ENCODE assay signal across 8 cellular contexts in the genomic region with DNA sequence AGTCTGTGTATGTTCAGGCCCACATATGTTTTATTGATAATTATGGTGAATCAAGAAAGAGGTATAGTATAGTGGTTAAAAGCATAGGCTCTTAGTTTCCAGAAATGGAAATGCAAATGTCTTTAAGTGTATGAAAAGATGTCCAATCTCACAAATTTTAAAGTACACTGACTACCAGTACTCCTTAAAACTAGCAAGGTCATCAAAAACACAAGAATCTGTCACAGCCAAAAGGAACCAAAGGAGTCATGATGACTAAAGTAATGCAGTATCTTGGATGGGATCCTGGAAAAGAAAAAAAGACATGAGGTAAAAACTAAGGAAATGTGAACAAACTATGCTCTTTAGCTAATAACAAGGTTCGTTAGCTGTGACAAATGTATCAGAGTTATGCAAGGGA. TPM values are rescaled to one million over a fixed set of nuclear protein-coding genes. Genes with fewer than 3 reads are reported as not detected.
DNase-seq lines count a peak whose midpoint lies in the region; ATAC-seq, FAIRE-seq and TF ChIP-seq lines count a peak whose summit lies in the region.

No MANE protein-coding gene starts in this region.

- POLR2A ChIA-PET in PC-3 (lab: Charles Lee; ENCODE audit: unreplicated experiment): interaction anchor here (0.6 kb wide), 1 partner anchor 27 kb away, joined by 3 read pairs; no protein-coding TSS in a partner anchor

- in situ Hi-C loops in brain microvascular endothelial cell (cut with HindIII; ENCODE audit: low pct_ligation_motif_present, low sequenced_read_pairs): no loop called here

- intact Hi-C loops in PC-3 (cut with micrococcal nuclease): loop anchor here (5.0 to 10.0 kb wide), 2 partner anchors 86 to 973 kb away; a partner anchor contains a TSS
- intact Hi-C loops in pancreas (cut with DNase I): no loop called here

- WGBS in pancreas, 2 donors: 56 to 96% methylated on average over 1 of the region's 1 CpG

- no TSS peak for BruUV-seq in PC-3 (replicated peaks; lab: Mats Ljungman, UMichigan)

- H3K79me2 ChIP-seq in PC-3 (ENCODE audit: low read length): peaks cover 23% of the 10 kb centered on the region

- CTCF ChIA-PET in PC-3 (lab: Charles Lee): interaction anchor here (0.6 kb wide), 1 partner anchor 17 kb away, joined by 3 read pairs; no protein-coding TSS in a partner anchor

- no peaks in the 10 kb centered on the region for H4K20me1 ChIP-seq in PC-3 (ENCODE audit: low read length)

- no peaks in the 10 kb centered on the region for H3K9me2 ChIP-seq in PC-3 (replicated peaks; ENCODE audit: low read length)

- FAIRE-seq in pancreas (lab: Jason Lieb, UNC): peak; percentile 13

- no peak overlapping the region for H3K9ac ChIP-seq in PC-3 (ENCODE audit: low read length)
- H3K9ac ChIP-seq in endocrine pancreas (ENCODE audit: control insufficient read depth, insufficient read depth, low read length): no peak overlapping the region

- H3K9me3 ChIP-seq in PC-3 (ENCODE audit: low read length) (no peaks in the 10 kb centered on the region), endocrine pancreas (ENCODE audit: control insufficient read depth, low read length) (no peaks in the 10 kb centered on the region), pancreas (no peaks in the 10 kb centered on the region)

- peaks cover 22% of the 10 kb centered on the region for H3K36me3 ChIP-seq in PC-3 (ENCODE audit: low read depth, low read length)
- H3K36me3 ChIP-seq in endocrine pancreas (ENCODE audit: control insufficient read depth, insufficient read depth, low read length): no peaks in the 10 kb centered on the region
- peaks cover 0 to 9% (median 0%) of the 10 kb centered on the region in 3 donors for H3K36me3 ChIP-seq in pancreas
- peaks cover 2% of the 10 kb centered on the region for H3K36me3 ChIP-seq in brain microvascular endothelial cell (replicated peaks)

- peaks cover 13% of the 10 kb centered on the region for H3K4me1 ChIP-seq in PC-3 (ENCODE audit: insufficient read depth, low read length)
- peaks cover 11% of the 10 kb centered on the region for H3K4me1 ChIP-seq in endocrine pancreas (ENCODE audit: control insufficient read depth, insufficient read depth, low read length)
- peaks cover 0 to 5% (median 0%) of the 10 kb centered on the region in 3 donors for H3K4me1 ChIP-seq in pancreas

- no peaks in the 10 kb centered on the region for H3F3A ChIP-seq in PC-3 (ENCODE audit: low read length, unreplicated experiment)

- H3K4me3 ChIP-seq in GM12864 (ENCODE audit: low read depth, low read length) (peak overlapping the region; percentile 66), PC-3 (ENCODE audit: low read length) (peak overlapping the region; percentile 92), endocrine pancreas (ENCODE audit: control insufficient read depth, insufficient read depth, low read length) (peak overlapping the region; percentile 72), pancreas (peak overlapping the region in 2 of 4 donors; percentile 42 to 57), brain microvascular endothelial cell (ENCODE audit: low read depth, low read length) (no peak overlapping the region)

- TF ChIP-seq CTCF in GM12864 (IDR thresholded peaks at IDR 0.05; ENCODE audit: low read depth, low read length, missing control alignments) (no peak), PC-3 (conservative IDR thresholded peaks at IDR 0.05; ENCODE audit: low read depth, low read length) (no peak), pancreas (IDR thresholded peaks at IDR 0.05) (no peak), brain microvascular endothelial cell (IDR thresholded peaks at IDR 0.05; ENCODE audit: low read depth, low read length, missing control alignments) (no peak)

- no peak for ATAC-seq in PC-3
- no peak for ATAC-seq in pancreas

- peak overlapping the region; percentile 90 for H3K4me2 ChIP-seq in PC-3 (ENCODE audit: low read length)

- H3K27ac ChIP-seq in PC-3 (ENCODE audit: low read length) (no peak overlapping the region), pancreas (peak overlapping the region in 1 of 4 donors; percentile 70), brain microvascular endothelial cell (no peak overlapping the region)

- H3K27me3 ChIP-seq in PC-3 (ENCODE audit: low read length) (no peaks in the 10 kb centered on the region), endocrine pancreas (ENCODE audit: control insufficient read depth, insufficient read depth, low read length) (no peaks in the 10 kb centered on the region), pancreas (peaks cover 0 to 6% (median 4%) of the 10 kb centered on the region in 4 donors), brain microvascular endothelial cell (replicated peaks) (no peaks in the 10 kb centered on the region)

- peak overlapping the region; percentile 93 for H2AFZ ChIP-seq in PC-3 (ENCODE audit: low read length)

- DNase-seq in GM12864 (ENCODE audit: low read depth) (no peak), PC-3 (peak; percentile 3), pancreas (no peak), SW 1271 (lab: John Stamatoyannopoulos, UW) (no peak), brain microvascular endothelial cell (no peak), NCI-H82 (lab: John Stamatoyannopoulos, UW) (no peak), GM19238 (ENCODE audit: insufficient read length, low spot score) (no peak)

RNA-seq across cellular contexts. Expression of a gene that starts 0.7 kb away (rescaled TPM):
- 12.8 and 14.2 TPM in 2 replicates for total RNA-seq in PC-3 (2014; rRNA removed)
- 10 to 100 TPM in 1 of 6 donors, 1 to 10 TPM in 5; 4.1 to 11.7 (median 7.9) TPM for total RNA-seq in pancreas
- 1 to 10 TPM; 3.7 to 6.0 TPM for polyA plus RNA-seq in pancreas
